In the genomic region with DNA sequence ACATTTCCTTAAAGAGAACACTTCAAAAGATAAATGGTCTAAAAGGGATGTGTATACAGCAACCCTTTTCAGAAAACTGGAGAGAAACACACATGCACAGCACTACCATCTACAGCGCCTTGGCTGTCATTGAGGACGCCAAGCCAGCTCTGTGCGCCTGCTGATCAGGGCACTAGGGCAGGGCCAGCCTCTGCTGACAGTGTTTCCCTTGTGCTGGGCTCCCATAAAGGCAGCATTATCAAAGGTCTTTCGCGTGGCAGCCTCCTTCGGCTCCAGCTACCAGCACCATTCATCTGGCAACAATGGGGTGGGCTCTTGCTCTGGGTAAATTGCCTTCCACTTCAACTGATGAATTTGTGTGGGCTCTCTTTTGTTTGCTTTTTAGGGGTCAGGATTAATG, we compare ENCODE assay signal across 20 cellular contexts. TPM values are rescaled to one million over a fixed set of nuclear protein-coding genes. Genes with fewer than 3 reads are reported as not detected.
A peak's percentile ranks its signal among the peaks of the same experiment; 100 is the strongest.
DNase-seq lines count a peak whose midpoint lies in the region; ATAC-seq, FAIRE-seq and TF ChIP-seq lines count a peak whose summit lies in the region.
"Had no signal": no experiment of that assay in that cellular context is flagged by ENCODE, and none has a peak within 500 bp of the region (broad histone marks: within the 10 kb centered on the region; RNA-seq: fewer than 3 reads in every experiment).

No MANE protein-coding gene starts in this region.

- CTCF ChIA-PET in GM12878 (lab: Yijun Ruan, JAX) = interaction anchor here (0.9 kb wide), 1 partner anchor 15 kb away, joined by 3 read pairs; no protein-coding TSS in a partner anchor

- no peaks in the 10 kb centered on the region for H3K27me3 ChIP-seq in GM12878 (replicated peaks in 1 of 2; ENCODE audit: control insufficient read depth in 2 of 2, insufficient read depth in 2 of 2, low read length in 1 of 2)
- no peaks in the 10 kb centered on the region for H3K27me3 ChIP-seq in mesenchymal stem cell (ENCODE audit: control insufficient read depth in 1 of 2, insufficient read depth in 1 of 2, low read length in 2 of 2)
- no peaks in the 10 kb centered on the region for H3K27me3 ChIP-seq in GM23248 (replicated peaks; ENCODE audit: insufficient read depth)
- H3K27me3 ChIP-seq: cardiac muscle cell, gastrocnemius medialis had no signal

- H2AK5ac ChIP-seq in mesenchymal stem cell (ENCODE audit: low read length, severe bottlenecking) = no peak overlapping the region

- FAIRE-seq in GM12878 (lab: Jason Lieb, UNC) = no peak
- FAIRE-seq: A204.1, islet of Langerhans had no signal

- no peaks in the 10 kb centered on the region for H3K9me2 ChIP-seq in GM23248 (ENCODE audit: insufficient read depth)

- no peak overlapping the region for H2BK15ac ChIP-seq in mesenchymal stem cell (ENCODE audit: low read depth, poor library complexity, severe bottlenecking)

- no peak overlapping the region for H2BK12ac ChIP-seq in mesenchymal stem cell (ENCODE audit: low read length in 2 of 2)

- POLR2A ChIA-PET in GM12878 (lab: Charles Lee) = interaction anchor here (0.6 kb wide), 1 partner anchor 10 kb away, joined by 3 read pairs; no protein-coding TSS in a partner anchor

- no peaks in the 10 kb centered on the region for H3K4me1 ChIP-seq in GM12878 (ENCODE audit: control insufficient read depth, insufficient read depth, low read length)
- peaks cover 5% of the 10 kb centered on the region for H3K4me1 ChIP-seq in mesenchymal stem cell (ENCODE audit: control insufficient read depth, insufficient read depth, low read depth, low read length)
- H3K4me1 ChIP-seq in GM23248 (ENCODE audit: insufficient read depth) = no peaks in the 10 kb centered on the region
- H3K4me1 ChIP-seq: gastrocnemius medialis, parathyroid adenoma had no signal

- no peak for ATAC-seq in GM12878
- ATAC-seq in GM18867 (IDR thresholded peaks at IDR 0.05; ENCODE audit: unreplicated experiment) = no peak
- ATAC-seq: gastrocnemius medialis, WTC11 had no signal

- no peaks in the 10 kb centered on the region for H3K9me3 Mint-ChIP-seq in activated CD4-positive, alpha-beta T cell treated with anti-CD3 and anti-CD28 coated beads, Interleukin-2, amount 10 ng/mL, durations not matched to agents 24 days and 14 days
- H3K9me3 Mint-ChIP-seq: CD8-positive, alpha-beta memory T cell; WTC11 had no signal

- RAD21 ChIA-PET in GM12878 (lab: Charles Lee; ENCODE audit: unreplicated experiment) = interaction anchor here (1.1 kb wide), 1 partner anchor 158 kb away, joined by 3 read pairs; no protein-coding TSS in a partner anchor

- H3K4ac ChIP-seq in mesenchymal stem cell (ENCODE audit: low read depth in 1 of 2, low read length in 2 of 2) = no peak overlapping the region

- TF ChIP-seq POLR2A in GM12878 (IDR thresholded peaks at IDR 0.05; ENCODE audit: low read depth, low read length) = 0 out of 2 replicates have a peak, but pooled peaks have one; percentile 23

- no peak overlapping the region for H3K4me3 Mint-ChIP-seq in activated CD4-positive, alpha-beta T cell treated with anti-CD3 and anti-CD28 coated beads, Interleukin-2, amount 10 ng/mL, durations not matched to agents 24 days and 14 days
- H3K4me3 Mint-ChIP-seq: CD8-positive, alpha-beta memory T cell; WTC11 had no signal

- H3K36me3 ChIP-seq in GM12878 (ENCODE audit: control insufficient read depth in 2 of 2, insufficient read depth in 2 of 2, low read length in 1 of 2) = peaks cover 0 to 36% of the 10 kb centered on the region in 2 experiments
- H3K36me3 ChIP-seq in mesenchymal stem cell (ENCODE audit: control insufficient read depth in 1 of 2, insufficient read depth in 2 of 2, low read depth in 1 of 2, low read length in 2 of 2) = peaks cover 33 to 98% of the 10 kb centered on the region in 2 experiments
- H3K36me3 ChIP-seq in GM23248 (ENCODE audit: low read depth) = peaks cover 42% of the 10 kb centered on the region
- H3K36me3 ChIP-seq: cardiac muscle cell had no signal

- peak overlapping the region; percentile 39 for H2BK120ac ChIP-seq in mesenchymal stem cell (ENCODE audit: low read depth, low read length)

- H2BK5ac ChIP-seq in mesenchymal stem cell (ENCODE audit: low read depth, low read length, poor library complexity, severe bottlenecking) = no peak overlapping the region

- H2AFZ ChIP-seq in GM12878 (ENCODE audit: control insufficient read depth, low read depth, low read length) (no peak overlapping the region), mesenchymal stem cell (ENCODE audit: low read depth, low read length) (no peak overlapping the region), GM23248 (no peak overlapping the region)
- H2AFZ ChIP-seq: parathyroid adenoma had no signal

- H3K4me2 ChIP-seq in GM12878 (ENCODE audit: control insufficient read depth, insufficient read depth) = no peak overlapping the region
- H3K4me2 ChIP-seq in mesenchymal stem cell (ENCODE audit: low read length, poor library complexity, severe bottlenecking) = no peak overlapping the region
- H3K4me2 ChIP-seq in GM23248 (ENCODE audit: unreplicated experiment) = no peak overlapping the region

- 99% methylated on average over 6 of the region's 6 CpGs for WGBS in GM12878 (ENCODE audit: insufficient coverage, insufficient replicate concordance, low lambda C conversion rate, missing lambda C conversion rate)
- 97% methylated on average over 6 of the region's 6 CpGs for WGBS in mesenchymal stem cell
- WGBS in GM23248 (ENCODE audit: low coverage in 1 of 2, low lambda C conversion rate in 2 of 2, missing lambda C conversion rate in 2 of 2), 2 experiments = 91 to 96% methylated on average over 6 of the region's 6 CpGs

- H3K4me1 Mint-ChIP-seq in activated CD4-positive, alpha-beta T cell treated with anti-CD3 and anti-CD28 coated beads, Interleukin-2, amount 10 ng/mL, durations not matched to agents 24 days and 14 days = peaks cover 39% of the 10 kb centered on the region

- H4K91ac ChIP-seq in mesenchymal stem cell (ENCODE audit: low read length) = no peak overlapping the region

- no TSS peak for BruUV-seq in GM12878 (replicated peaks; lab: Mats Ljungman, UMichigan)

- H3K9me3 ChIP-seq in GM12878 (replicated peaks; ENCODE audit: control insufficient read depth, insufficient read depth, low read length) (no peaks in the 10 kb centered on the region), mesenchymal stem cell (ENCODE audit: control insufficient read depth, low read length) (no peaks in the 10 kb centered on the region), GM23248 (ENCODE audit: low read depth) (no peaks in the 10 kb centered on the region)
- H3K9me3 ChIP-seq: gastrocnemius medialis had no signal

- H3K27ac Mint-ChIP-seq in activated CD4-positive, alpha-beta T cell treated with anti-CD3 and anti-CD28 coated beads, Interleukin-2, amount 10 ng/mL, durations not matched to agents 24 days and 14 days = peak overlapping the region; percentile 80
- H3K27ac Mint-ChIP-seq: WTC11 had no signal

- no peak overlapping the region for H3K18ac ChIP-seq in mesenchymal stem cell (ENCODE audit: low read depth in 1 of 2, low read length in 2 of 2)

- no peak for TF ChIP-seq EP300 in GM12878 (IDR thresholded peaks at IDR 0.05; ENCODE audit: borderline replicate concordance in 1 of 2, control insufficient read depth in 1 of 2, low read depth in 2 of 2, low read length in 2 of 2)

- H3K4me3 ChIP-seq in GM12878 (no peak overlapping the region), mesenchymal stem cell (ENCODE audit: insufficient read depth in 1 of 2, low read depth in 1 of 2, low read length in 2 of 2) (no peak overlapping the region), GM23248 (no peak overlapping the region)
- H3K4me3 ChIP-seq: cardiac muscle cell, gastrocnemius medialis had no signal

- no peaks in the 10 kb centered on the region for H3K27me3 Mint-ChIP-seq in activated CD4-positive, alpha-beta T cell treated with anti-CD3 and anti-CD28 coated beads, Interleukin-2, amount 10 ng/mL, durations not matched to agents 24 days and 14 days

- H3K79me1 ChIP-seq in mesenchymal stem cell (replicated peaks; ENCODE audit: low read length, poor library complexity, severe bottlenecking) = peaks cover 39% of the 10 kb centered on the region

- SMC1A ChIA-PET in GM12878 (lab: Charles Lee; ENCODE audit: uncharacterized antibody, unreplicated experiment) = interaction anchor here (0.6 to 7.7 kb wide), 6 partner anchors 9 to 150 kb away, joined by 3 to 47 read pairs (median 4); no protein-coding TSS in a partner anchor

- H3K9ac ChIP-seq in GM12878 (ENCODE audit: control insufficient read depth, insufficient read depth, low read length) (no peak overlapping the region), mesenchymal stem cell (ENCODE audit: low read length) (no peak overlapping the region), GM23248 (no peak overlapping the region)
- H3K9ac ChIP-seq: parathyroid adenoma had no signal

- H3K79me2 ChIP-seq in GM12878 (ENCODE audit: control insufficient read depth, insufficient read depth, low read length) (no peaks in the 10 kb centered on the region; the same call in 1 of the 2 replicates), GM23248 (ENCODE audit: insufficient read depth) (peaks cover 33% of the 10 kb centered on the region)
- H3K79me2 ChIP-seq: parathyroid adenoma had no signal

- H3K36me3 Mint-ChIP-seq in activated CD4-positive, alpha-beta T cell treated with anti-CD3 and anti-CD28 coated beads, Interleukin-2, amount 10 ng/mL, durations not matched to agents 24 days and 14 days (ENCODE audit: low read depth) = peaks cover 15% of the 10 kb centered on the region
- H3K36me3 Mint-ChIP-seq: CD8-positive, alpha-beta memory T cell had no signal

- H3K27ac ChIP-seq in GM12878 (ENCODE audit: control insufficient read depth, insufficient read depth) (no peak overlapping the region), mesenchymal stem cell (ENCODE audit: low read length, poor library complexity, severe bottlenecking) (no peak overlapping the region), GM23248 (no peak overlapping the region)
- H3K27ac ChIP-seq: cardiac muscle cell, gastrocnemius medialis, parathyroid adenoma had no signal

- H3F3A ChIP-seq in GM23248 (ENCODE audit: insufficient read depth) = peaks cover 5% of the 10 kb centered on the region; the same call in 1 of the 2 replicates

- in situ Hi-C loops in GM12878 (cut with MboI) = no loop called here
- in situ Hi-C loops in GM23248 (cut with MboI) = no loop called here

- DNase-seq in activated CD4-positive, alpha-beta T cell treated with anti-CD3 and anti-CD28 coated beads, Interleukin-2, amount 10 ng/mL, durations not matched to agents 24 days and 14 days = peak; percentile 55
- DNase-seq in activated CD4-positive, alpha-beta T cell treated with anti-CD3 and anti-CD28 coated beads for 1 hour = no peak
- DNase-seq in GM12878 (ENCODE audit: low read depth, low spot score) = no peak
- no peak for DNase-seq in mesenchymal stem cell
- peak; percentile 96 for DNase-seq in superior temporal gyrus (ENCODE audit: extremely low spot score)
- no peak for DNase-seq in RKO (ENCODE audit: low spot score)
- DNase-seq in GM23248 = no peak
- DNase-seq: activated naive CD4-positive, alpha-beta T cell treated with anti-CD3 and anti-CD28 coated beads, Interleukin-2, amount 50 U/mL, for 16 hours; CD8-positive, alpha-beta memory T cell; gastrocnemius medialis; NCI-H187 treated with DMSO at 0.1 percent for 48 hours; T-helper 1 cell had no signal

- TF ChIP-seq RAD21 in GM12878 (IDR thresholded peaks at IDR 0.05; ENCODE audit: insufficient read depth, low read depth, low read length) = no peak

- no peaks in the 10 kb centered on the region for H4K20me1 ChIP-seq in GM12878 (ENCODE audit: control insufficient read depth, insufficient read depth)
- H4K20me1 ChIP-seq in GM23248 (ENCODE audit: insufficient read depth) = no peaks in the 10 kb centered on the region

- intact Hi-C loops in activated CD4-positive, alpha-beta T cell treated with anti-CD3 and anti-CD28 coated beads, Interleukin-2, amount 10 ng/mL, durations not matched to agents 24 days and 14 days (cut with micrococcal nuclease) = no loop called here
- intact Hi-C loops in GM12878 (cut with micrococcal nuclease; ENCODE audit: unreplicated experiment) = no loop called here

- H3K14ac ChIP-seq in mesenchymal stem cell (ENCODE audit: low read length in 2 of 2) = no peak overlapping the region

- H3K23ac ChIP-seq in mesenchymal stem cell (ENCODE audit: low read length in 2 of 2) = no peak overlapping the region

- TF ChIP-seq CTCF in GM12878 (IDR thresholded peaks at IDR 0.05 in 2 of 3, conservative IDR thresholded peaks at IDR 0.05 in 1 of 3; ENCODE audit: control insufficient read depth in 2 of 3, extremely low read depth in 1 of 3, insufficient read depth in 1 of 3, low read depth in 3 of 3, low read length in 3 of 3) = no peak

- H4K8ac ChIP-seq in mesenchymal stem cell (ENCODE audit: low read length) = peak overlapping the region; percentile 45

RNA-seq across cellular contexts. Expression of a gene that starts 53.4 kb away (rescaled TPM):
- total RNA-seq in activated CD4-positive, alpha-beta T cell treated with anti-CD3 and anti-CD28 coated beads, Interleukin-2, amount 10 ng/mL, durations not matched to agents 24 days and 14 days = not detected in 2 replicates
- total RNA-seq in GM12878 (2013; cell fraction: nucleolus; rRNA removed) = not detected in 2 replicates
- total RNA-seq in GM12878 (2014; rRNA removed) (not detected in 2 replicates), GM12878 (2014; rRNA removed; fragmentation: Illumina TruSeq; extraction: Trizol) (not detected in 2 replicates), GM12878 (2021) (not detected in 2 replicates)
- polyA plus RNA-seq in GM12878 (2011; ENCODE audit: low read depth) = 0.20 TPM
- polyA plus RNA-seq in GM12878 (2011; rRNA removed) (not detected in 2 replicates), GM12878 (2014; fragmentation: Illumina TruSeq; extraction: Trizol) (not detected in 2 replicates), GM12878 (2014; fragmentation: Nextera tagmentation; extraction: Ambion mirVana) (not detected), GM12878 (2014; rRNA removed) (not detected in 2 replicates), GM12878 (2016; fragmentation: Nextera tagmentation; extraction: Ambion mirVana) (under 1 TPM; 0.33 to 0.66 TPM), GM23248 (2016; fragmentation: Nextera tagmentation; extraction: Ambion mirVana) (0.10 and 0.25 TPM in 2 replicates)
- not detected in 2 replicates for polyA plus RNA-seq in GM12878 (2011; cell fraction: cytosol; rRNA removed)
- not detected in 2 replicates for polyA plus RNA-seq in GM12878 (2011; cell fraction: nucleus; rRNA removed)
- polyA plus RNA-seq in GM12878 (2012) = 0.63 and 0.64 TPM in 2 replicates
- not detected in 2 replicates for polyA minus RNA-seq in GM12878 (2011; rRNA and poly(A)+ RNA removed)
- not detected in 2 replicates for polyA minus RNA-seq in GM12878 (2011; cell fraction: cytosol; rRNA and poly(A)+ RNA removed)
- polyA minus RNA-seq in GM12878 (2011; cell fraction: nucleus; rRNA and poly(A)+ RNA removed) = not detected in 2 replicates
- not detected for polyA plus RNA-seq in mesenchymal stem cell (2013, experiment 1 of 2)
- polyA plus RNA-seq in mesenchymal stem cell (2013, experiment 2 of 2) = not detected
- total RNA-seq in GM23248 (2014; rRNA removed; shearing (Covaris generic)) = not detected in 2 replicates
- total RNA-seq: cardiac muscle cell; CD8-positive, alpha-beta memory T cell; gastrocnemius medialis; LHCN-M2; mononuclear cell; WTC11 had no signal
- polyA plus RNA-seq: cardiac muscle cell; CD8-positive, alpha-beta memory T cell had no signal

Comparison
In these comparisons a context has a peak if more than half of its experiments do, and no peak if none do; other contexts are left out.
1. DNase-seq: peak in activated CD4-positive, alpha-beta T cell treated with anti-CD3 and anti-CD28 coated beads, Interleukin-2, amount 10 ng/mL, durations not matched to agents 24 days and 14 days (single experiment) and superior temporal gyrus (single experiment); none in activated CD4-positive, alpha-beta T cell treated with anti-CD3 and anti-CD28 coated beads for 1 hour (single experiment), GM12878 (single experiment), mesenchymal stem cell (single experiment), RKO (single experiment) and GM23248 (single experiment).